ENCODE assay signal across 28 cellular contexts in genomic region chr19:30704716-30705115, GRCh38.
"Had no signal": no experiment of that assay in that cellular context is flagged by ENCODE, and none has a peak within 500 bp of the region (broad histone marks: within the 10 kb centered on the region; RNA-seq: fewer than 3 reads in every experiment).

No MANE protein-coding gene starts in this region.

- H3K27me3 ChIP-seq: colonic mucosa, foreskin keratinocyte, gastrocnemius medialis had no signal

- DNase-seq: colonic mucosa; cortex of kidney; dermis blood vessel endothelial cell; dorsolateral prefrontal cortex; effector CD4-positive, alpha-beta T cell; effector CD8-positive, alpha-beta T cell; effector memory CD4-positive, alpha-beta T cell; effector memory CD8-positive, alpha-beta T cell; endodermal cell; erythroblast; esophagus squamous epithelium; foreskin fibroblast; foreskin keratinocyte; foreskin melanocyte; gastrocnemius medialis; glutamatergic neuron; head of caudate nucleus; heart left ventricle; heart right ventricle had no signal

- H3K36me3 ChIP-seq: colonic mucosa, esophagus muscularis mucosa, esophagus squamous epithelium, gastrocnemius medialis, gastroesophageal sphincter, heart left ventricle, heart right ventricle had no signal

- H3K27ac ChIP-seq: colonic mucosa, coronary artery, dorsolateral prefrontal cortex, epithelial cell of prostate, esophagus muscularis mucosa, esophagus squamous epithelium, foreskin keratinocyte, gastrocnemius medialis, gastroesophageal sphincter, heart left ventricle, heart right ventricle had no signal

- ATAC-seq: effector memory CD8-positive, alpha-beta T cell; esophagus mucosa; foreskin keratinocyte; gastrocnemius medialis; gastroesophageal sphincter; heart left ventricle; heart right ventricle had no signal

- H3K4me3 ChIP-seq: colonic mucosa, coronary artery, dorsolateral prefrontal cortex, esophagus muscularis mucosa, esophagus squamous epithelium, gastrocnemius medialis, gastroesophageal sphincter, heart left ventricle, heart right ventricle had no signal

- FAIRE-seq: colon, endometrium, endothelial cell of umbilical vein, frontal cortex had no signal

- H3K4me1 ChIP-seq: colonic mucosa, esophagus muscularis mucosa, esophagus squamous epithelium, foreskin keratinocyte, gastrocnemius medialis, gastroesophageal sphincter, heart left ventricle, heart right ventricle had no signal

- H3K9me3 ChIP-seq: colonic mucosa, esophagus muscularis mucosa, esophagus squamous epithelium, gastrocnemius medialis, gastroesophageal sphincter, heart left ventricle, heart right ventricle had no signal
